1 cellular context compared by ENCODE assay signal in the genomic region with DNA sequence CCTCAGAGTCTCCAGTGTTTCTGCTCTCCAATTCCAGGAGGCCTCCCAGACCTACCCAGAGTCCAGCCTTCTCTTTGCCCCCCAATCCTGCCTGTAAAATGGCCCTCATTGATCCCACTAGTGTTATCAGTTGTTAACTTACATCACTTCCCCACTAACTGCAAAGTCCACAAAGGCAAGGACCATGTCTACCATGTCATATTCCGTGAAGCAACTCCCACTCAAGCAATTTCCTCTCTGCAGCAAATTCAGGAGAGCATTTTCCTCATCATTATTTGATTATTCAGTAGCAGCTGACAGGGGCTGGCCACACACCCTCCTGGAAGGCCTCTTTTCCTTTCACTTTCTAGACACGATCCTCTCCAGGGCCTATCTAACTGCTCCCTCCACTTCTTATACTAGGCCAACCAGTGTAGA.
TF ChIP-seq lines count a peak whose summit lies in the region.

No MANE protein-coding gene starts in this region.

TF ChIP-seq in K562, 482 proteins besides CTCF, POLR2A, EP300 and RAD21 (continued from another document):
- TF ChIP-seq, protein P1, sequence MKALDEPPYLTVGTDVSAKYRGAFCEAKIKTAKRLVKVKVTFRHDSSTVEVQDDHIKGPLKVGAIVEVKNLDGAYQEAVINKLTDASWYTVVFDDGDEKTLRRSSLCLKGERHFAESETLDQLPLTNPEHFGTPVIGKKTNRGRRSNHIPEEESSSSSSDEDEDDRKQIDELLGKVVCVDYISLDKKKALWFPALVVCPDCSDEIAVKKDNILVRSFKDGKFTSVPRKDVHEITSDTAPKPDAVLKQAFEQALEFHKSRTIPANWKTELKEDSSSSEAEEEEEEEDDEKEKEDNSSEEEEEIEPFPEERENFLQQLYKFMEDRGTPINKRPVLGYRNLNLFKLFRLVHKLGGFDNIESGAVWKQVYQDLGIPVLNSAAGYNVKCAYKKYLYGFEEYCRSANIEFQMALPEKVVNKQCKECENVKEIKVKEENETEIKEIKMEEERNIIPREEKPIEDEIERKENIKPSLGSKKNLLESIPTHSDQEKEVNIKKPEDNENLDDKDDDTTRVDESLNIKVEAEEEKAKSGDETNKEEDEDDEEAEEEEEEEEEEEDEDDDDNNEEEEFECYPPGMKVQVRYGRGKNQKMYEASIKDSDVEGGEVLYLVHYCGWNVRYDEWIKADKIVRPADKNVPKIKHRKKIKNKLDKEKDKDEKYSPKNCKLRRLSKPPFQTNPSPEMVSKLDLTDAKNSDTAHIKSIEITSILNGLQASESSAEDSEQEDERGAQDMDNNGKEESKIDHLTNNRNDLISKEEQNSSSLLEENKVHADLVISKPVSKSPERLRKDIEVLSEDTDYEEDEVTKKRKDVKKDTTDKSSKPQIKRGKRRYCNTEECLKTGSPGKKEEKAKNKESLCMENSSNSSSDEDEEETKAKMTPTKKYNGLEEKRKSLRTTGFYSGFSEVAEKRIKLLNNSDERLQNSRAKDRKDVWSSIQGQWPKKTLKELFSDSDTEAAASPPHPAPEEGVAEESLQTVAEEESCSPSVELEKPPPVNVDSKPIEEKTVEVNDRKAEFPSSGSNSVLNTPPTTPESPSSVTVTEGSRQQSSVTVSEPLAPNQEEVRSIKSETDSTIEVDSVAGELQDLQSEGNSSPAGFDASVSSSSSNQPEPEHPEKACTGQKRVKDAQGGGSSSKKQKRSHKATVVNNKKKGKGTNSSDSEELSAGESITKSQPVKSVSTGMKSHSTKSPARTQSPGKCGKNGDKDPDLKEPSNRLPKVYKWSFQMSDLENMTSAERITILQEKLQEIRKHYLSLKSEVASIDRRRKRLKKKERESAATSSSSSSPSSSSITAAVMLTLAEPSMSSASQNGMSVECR (CRISPR knock-in tag; IDR thresholded peaks at IDR 0.05), result no peak
- TF ChIP-seq NELFE (IDR thresholded peaks at IDR 0.05; ENCODE audit: insufficient read depth, insufficient read length), result no peak
- TF ChIP-seq CBX5 (IDR thresholded peaks at IDR 0.05; ENCODE audit: borderline replicate concordance, low read depth), result no peak
- TF ChIP-seq, protein P2, sequence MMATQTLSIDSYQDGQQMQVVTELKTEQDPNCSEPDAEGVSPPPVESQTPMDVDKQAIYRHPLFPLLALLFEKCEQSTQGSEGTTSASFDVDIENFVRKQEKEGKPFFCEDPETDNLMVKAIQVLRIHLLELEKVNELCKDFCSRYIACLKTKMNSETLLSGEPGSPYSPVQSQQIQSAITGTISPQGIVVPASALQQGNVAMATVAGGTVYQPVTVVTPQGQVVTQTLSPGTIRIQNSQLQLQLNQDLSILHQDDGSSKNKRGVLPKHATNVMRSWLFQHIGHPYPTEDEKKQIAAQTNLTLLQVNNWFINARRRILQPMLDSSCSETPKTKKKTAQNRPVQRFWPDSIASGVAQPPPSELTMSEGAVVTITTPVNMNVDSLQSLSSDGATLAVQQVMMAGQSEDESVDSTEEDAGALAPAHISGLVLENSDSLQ (IDR thresholded peaks at IDR 0.05), result no peak
- no peak for TF ChIP-seq NCOA1 (IDR thresholded peaks at IDR 0.05; ENCODE audit: low read depth)
- no peak; the same call in 1 of the 2 replicates for TF ChIP-seq EHMT2 (IDR thresholded peaks at IDR 0.05)
- TF ChIP-seq, protein P3, sequence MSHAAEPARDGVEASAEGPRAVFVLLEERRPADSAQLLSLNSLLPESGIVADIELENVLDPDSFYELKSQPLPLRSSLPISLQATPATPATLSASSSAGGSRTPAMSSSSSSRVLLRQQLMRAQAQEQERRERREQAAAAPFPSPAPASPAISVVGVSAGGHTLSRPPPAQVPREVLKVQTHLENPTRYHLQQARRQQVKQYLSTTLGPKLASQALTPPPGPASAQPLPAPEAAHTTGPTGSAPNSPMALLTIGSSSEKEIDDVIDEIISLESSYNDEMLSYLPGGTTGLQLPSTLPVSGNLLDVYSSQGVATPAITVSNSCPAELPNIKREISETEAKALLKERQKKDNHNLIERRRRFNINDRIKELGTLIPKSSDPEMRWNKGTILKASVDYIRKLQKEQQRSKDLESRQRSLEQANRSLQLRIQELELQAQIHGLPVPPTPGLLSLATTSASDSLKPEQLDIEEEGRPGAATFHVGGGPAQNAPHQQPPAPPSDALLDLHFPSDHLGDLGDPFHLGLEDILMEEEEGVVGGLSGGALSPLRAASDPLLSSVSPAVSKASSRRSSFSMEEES (CRISPR knock-in tag; IDR thresholded peaks at IDR 0.05), result no peak
- TF ChIP-seq, protein P4, sequence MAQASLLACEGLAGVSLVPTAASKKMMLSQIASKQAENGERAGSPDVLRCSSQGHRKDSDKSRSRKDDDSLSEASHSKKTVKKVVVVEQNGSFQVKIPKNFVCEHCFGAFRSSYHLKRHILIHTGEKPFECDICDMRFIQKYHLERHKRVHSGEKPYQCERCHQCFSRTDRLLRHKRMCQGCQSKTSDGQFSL (CRISPR knock-in tag; IDR thresholded peaks at IDR 0.05), result no peak
- TF ChIP-seq, protein P4 (tag; IDR thresholded peaks at IDR 0.05), result no peak
- no peak for TF ChIP-seq GTF2F1 (IDR thresholded peaks at IDR 0.05; ENCODE audit: low read depth, low read length)
- no peak for TF ChIP-seq KDM4B (IDR thresholded peaks at IDR 0.05; ENCODE audit: borderline replicate concordance in 2 of 2, low read depth in 1 of 2)
- TF ChIP-seq, protein P5, sequence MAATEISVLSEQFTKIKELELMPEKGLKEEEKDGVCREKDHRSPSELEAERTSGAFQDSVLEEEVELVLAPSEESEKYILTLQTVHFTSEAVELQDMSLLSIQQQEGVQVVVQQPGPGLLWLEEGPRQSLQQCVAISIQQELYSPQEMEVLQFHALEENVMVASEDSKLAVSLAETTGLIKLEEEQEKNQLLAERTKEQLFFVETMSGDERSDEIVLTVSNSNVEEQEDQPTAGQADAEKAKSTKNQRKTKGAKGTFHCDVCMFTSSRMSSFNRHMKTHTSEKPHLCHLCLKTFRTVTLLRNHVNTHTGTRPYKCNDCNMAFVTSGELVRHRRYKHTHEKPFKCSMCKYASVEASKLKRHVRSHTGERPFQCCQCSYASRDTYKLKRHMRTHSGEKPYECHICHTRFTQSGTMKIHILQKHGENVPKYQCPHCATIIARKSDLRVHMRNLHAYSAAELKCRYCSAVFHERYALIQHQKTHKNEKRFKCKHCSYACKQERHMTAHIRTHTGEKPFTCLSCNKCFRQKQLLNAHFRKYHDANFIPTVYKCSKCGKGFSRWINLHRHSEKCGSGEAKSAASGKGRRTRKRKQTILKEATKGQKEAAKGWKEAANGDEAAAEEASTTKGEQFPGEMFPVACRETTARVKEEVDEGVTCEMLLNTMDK (IDR thresholded peaks at IDR 0.05; ENCODE audit: borderline replicate concordance, insufficient read depth, low read depth, low read length, poor library complexity, severe bottlenecking), result no peak
- no peak for TF ChIP-seq ASH1L (IDR thresholded peaks at IDR 0.05; ENCODE audit: borderline replicate concordance, low read depth, partially characterized antibody)
- TF ChIP-seq MYBL2 (IDR thresholded peaks at IDR 0.05; ENCODE audit: low read depth), result no peak
- no peak for TF ChIP-seq MYBL2 (CRISPR knock-in tag; IDR thresholded peaks at IDR 0.05; ENCODE audit: borderline replicate concordance)
